Comparison of ENCODE assay signal across 11 cellular contexts in genomic region chr4:128310266-128310697, GRCh38. TPM values are rescaled to one million over a fixed set of nuclear protein-coding genes. Genes with fewer than 3 reads are reported as not detected.
DNase-seq lines count a peak whose midpoint lies in the region; ATAC-seq and TF ChIP-seq lines count a peak whose summit lies in the region.
"Had no signal": no experiment of that assay in that cellular context is flagged by ENCODE, and none has a peak within 500 bp of the region (broad histone marks: within the 10 kb centered on the region; RNA-seq: fewer than 3 reads in every experiment).

No MANE protein-coding gene starts in this region.

- no peaks in the 10 kb centered on the region for H3K9me3 Mint-ChIP-seq in osteocyte (ENCODE audit: unreplicated experiment)
- no peaks in the 10 kb centered on the region for H3K9me3 Mint-ChIP-seq in activated naive CD8-positive, alpha-beta T cell treated with anti-CD3 and anti-CD28 coated beads, Interleukin-2, amount 50 U/mL, for 24 hours
- H3K9me3 Mint-ChIP-seq: natural killer cell treated with Interleukin-12 subunit alpha and Interleukin-12 subunit beta and Interleukin-15 and Interleukin-18, amount 100 ng/mL, for 72 hours had no signal

- H3K4me3 Mint-ChIP-seq in osteocyte (ENCODE audit: unreplicated experiment): no peak overlapping the region
- no peak overlapping the region for H3K4me3 Mint-ChIP-seq in activated naive CD8-positive, alpha-beta T cell treated with anti-CD3 and anti-CD28 coated beads, Interleukin-2, amount 50 U/mL, for 24 hours
- H3K4me3 Mint-ChIP-seq: natural killer cell treated with Interleukin-12 subunit alpha and Interleukin-12 subunit beta and Interleukin-15 and Interleukin-18, amount 100 ng/mL, for 72 hours had no signal

- H3K27me3 Mint-ChIP-seq in osteocyte (ENCODE audit: unreplicated experiment): no peaks in the 10 kb centered on the region
- H3K27me3 Mint-ChIP-seq in activated naive CD8-positive, alpha-beta T cell treated with anti-CD3 and anti-CD28 coated beads, Interleukin-2, amount 50 U/mL, for 24 hours: no peaks in the 10 kb centered on the region
- H3K27me3 Mint-ChIP-seq: natural killer cell treated with Interleukin-12 subunit alpha and Interleukin-12 subunit beta and Interleukin-15 and Interleukin-18, amount 100 ng/mL, for 72 hours had no signal

- no peak overlapping the region for H3K27ac Mint-ChIP-seq in osteocyte (ENCODE audit: unreplicated experiment)
- H3K27ac Mint-ChIP-seq in activated naive CD8-positive, alpha-beta T cell treated with anti-CD3 and anti-CD28 coated beads, Interleukin-2, amount 50 U/mL, for 24 hours: no peak overlapping the region
- H3K27ac Mint-ChIP-seq: natural killer cell treated with Interleukin-12 subunit alpha and Interleukin-12 subunit beta and Interleukin-15 and Interleukin-18, amount 100 ng/mL, for 72 hours had no signal

- ATAC-seq in GM18520 (IDR thresholded peaks at IDR 0.05; ENCODE audit: unreplicated experiment): no peak
- no peak for ATAC-seq in activated naive CD8-positive, alpha-beta T cell treated with anti-CD3 and anti-CD28 coated beads, Interleukin-2, amount 50 U/mL, for 24 hours
- ATAC-seq: natural killer cell treated with Interleukin-12 subunit alpha and Interleukin-12 subunit beta and Interleukin-15 and Interleukin-18, amount 100 ng/mL, for 72 hours had no signal

- peaks cover 7% of the 10 kb centered on the region for H3K4me1 Mint-ChIP-seq in osteocyte (ENCODE audit: unreplicated experiment)
- no peaks in the 10 kb centered on the region for H3K4me1 Mint-ChIP-seq in activated naive CD8-positive, alpha-beta T cell treated with anti-CD3 and anti-CD28 coated beads, Interleukin-2, amount 50 U/mL, for 24 hours

- DNase-seq in ELR (ENCODE audit: low read depth): peak; percentile 24
- peak; percentile 29 for DNase-seq in NCI-H82 treated with DMSO at 0.1 percent for 48 hours (lab: John Stamatoyannopoulos, UW; ENCODE audit: unreplicated experiment)
- DNase-seq in fibroblast of mammary gland (ENCODE audit: low read depth): peak; percentile 34
- DNase-seq in osteocyte (ENCODE audit: extremely low spot score, unreplicated experiment): no peak
- DNase-seq in stimulated activated CD4-positive, alpha-beta T cell treated with anti-CD3 and anti-CD28 coated beads, Interleukin-1b, Interleukin-23, amount 100 ng/mL, for 48 hours: no peak
- DNase-seq in activated naive CD8-positive, alpha-beta T cell treated with anti-CD3 and anti-CD28 coated beads, Interleukin-2, amount 50 U/mL, for 24 hours: no peak
- no peak for DNase-seq in activated CD4-positive, alpha-beta T cell treated with anti-CD3 and anti-CD28 coated beads for 48 hours
- DNase-seq: NCI-H2081 treated with DMSO at 0.1 percent for 48 hours; stimulated activated CD8-positive, alpha-beta memory T cell treated with anti-CD3 and anti-CD28 coated beads, Interleukin-4, amount 100 ng/mL, for 48 hours had no signal

- H3K4me3 ChIP-seq in fibroblast of mammary gland (ENCODE audit: control insufficient read depth, low read depth, low read length): no peak overlapping the region

- peaks cover 7% of the 10 kb centered on the region for H3K36me3 Mint-ChIP-seq in osteocyte (ENCODE audit: unreplicated experiment)
- H3K36me3 Mint-ChIP-seq in activated naive CD8-positive, alpha-beta T cell treated with anti-CD3 and anti-CD28 coated beads, Interleukin-2, amount 50 U/mL, for 24 hours (ENCODE audit: low read depth): peaks cover 7% of the 10 kb centered on the region
- H3K36me3 Mint-ChIP-seq: natural killer cell treated with Interleukin-12 subunit alpha and Interleukin-12 subunit beta and Interleukin-15 and Interleukin-18, amount 100 ng/mL, for 72 hours had no signal

- TF ChIP-seq CTCF in fibroblast of mammary gland (conservative IDR thresholded peaks at IDR 0.05; ENCODE audit: control insufficient read depth, insufficient read depth, low read depth, low read length) (peak; percentile 30), osteocyte (IDR thresholded peaks at IDR 0.05) (peak; percentile 33)

RNA-seq across cellular contexts. Expression of gene PGRMC2, which starts 22.7 kb away (rescaled TPM):
- total RNA-seq in osteocyte: 79.2 and 88.9 TPM in 2 replicates

Comparison
In these comparisons a context has a peak if more than half of its experiments do, and no peak if none do; other contexts are left out.
1. DNase-seq: peak in ELR (single experiment), NCI-H82 treated with DMSO at 0.1 percent for 48 hours (single experiment) and fibroblast of mammary gland (single experiment); none in osteocyte (single experiment), stimulated activated CD4-positive, alpha-beta T cell treated with anti-CD3 and anti-CD28 coated beads, Interleukin-1b, Interleukin-23, amount 100 ng/mL, for 48 hours (single experiment), activated naive CD8-positive, alpha-beta T cell treated with anti-CD3 and anti-CD28 coated beads, Interleukin-2, amount 50 U/mL, for 24 hours (single experiment) and activated CD4-positive, alpha-beta T cell treated with anti-CD3 and anti-CD28 coated beads for 48 hours (single experiment).